Comparison of ENCODE assay signal across 7 cellular contexts in genomic region chr12:107761502-107761904, GRCh38. TPM values are rescaled to one million over a fixed set of nuclear protein-coding genes. Genes with fewer than 3 reads are reported as not detected.
A peak's percentile ranks its signal among the peaks of the same experiment; 100 is the strongest.
DNase-seq lines count a peak whose midpoint lies in the region; ATAC-seq and TF ChIP-seq lines count a peak whose summit lies in the region.

No MANE protein-coding gene starts in this region.

- TF ChIP-seq EP300 in upper lobe of left lung (IDR thresholded peaks at IDR 0.05) = no peak

- H3K27me3 Mint-ChIP-seq in memory B cell = no peaks in the 10 kb centered on the region

- peaks cover 3 to 13% (median 5%) of the 10 kb centered on the region in 4 donors for H3K36me3 ChIP-seq in upper lobe of left lung

- peaks cover 5% of the 10 kb centered on the region for H3K36me3 Mint-ChIP-seq in memory B cell

- peak overlapping the region; percentile 6 to 87 (median 76) for H3K4me3 ChIP-seq in upper lobe of left lung

- H3K4me1 Mint-ChIP-seq in memory B cell = peaks cover 23% of the 10 kb centered on the region

- H3K9me3 ChIP-seq in upper lobe of left lung = no peaks in the 10 kb centered on the region

- H3K27ac ChIP-seq in caudate nucleus (ENCODE audit: low read depth, low read length) (peak overlapping the region; percentile 46), upper lobe of left lung (peak overlapping the region in 3 of 4 donors; percentile 42 to 82 (median 80))

- H3K27me3 ChIP-seq in upper lobe of left lung = no peaks in the 10 kb centered on the region

- H3K4me3 Mint-ChIP-seq in memory B cell = peak overlapping the region; percentile 90

- no peak for TF ChIP-seq CTCF in upper lobe of left lung (IDR thresholded peaks at IDR 0.05)

- peaks cover 24 to 37% (median 25%) of the 10 kb centered on the region in 4 donors for H3K4me1 ChIP-seq in upper lobe of left lung

- ATAC-seq in GM21360 (IDR thresholded peaks at IDR 0.05; ENCODE audit: unreplicated experiment) (peak; percentile 11), memory B cell (ENCODE audit: low read depth) (no peak), upper lobe of left lung (ENCODE audit: low FRiP score in 2 of 2) (no peak)

- TF ChIP-seq POLR2A in upper lobe of left lung (IDR thresholded peaks at IDR 0.05) = no peak

- H3K27ac Mint-ChIP-seq in memory B cell = peak overlapping the region; percentile 97

- DNase-seq in NCI-H748 (lab: John Stamatoyannopoulos, UW; ENCODE audit: unreplicated experiment) (peak; percentile 55), caudate nucleus (lab: John Stamatoyannopoulos, UW) (peak in 9 of 61 donors; percentile 6 to 62 (median 38)), memory B cell (ENCODE audit: low spot score in 2 of 2) (no peak), upper lobe of left lung (no peak), NCI-H2196 treated with DMSO at 0.1 percent for 48 hours (lab: John Stamatoyannopoulos, UW; ENCODE audit: unreplicated experiment) (no peak), NCI-H2081 treated with DMSO at 0.1 percent for 48 hours (lab: John Stamatoyannopoulos, UW) (no peak)

- 1 to 4% methylated on average over 12 of the region's 12 CpGs for WGBS in upper lobe of left lung, 2 donors

- no peaks in the 10 kb centered on the region for H3K9me3 Mint-ChIP-seq in memory B cell

RNA-seq across cellular contexts. Expression of gene PRDM4, which starts 0.6 kb away (rescaled TPM):
- total RNA-seq in upper lobe of left lung = 10 to 100 TPM; 23.5 to 40.2 (median 31.1) TPM

RNA-seq across cellular contexts. Expression of gene ASCL4, which starts 13.0 kb away (rescaled TPM):
- total RNA-seq in upper lobe of left lung = not detected
